Comparison of ENCODE assay signal across 25 cellular contexts in the genomic region with DNA sequence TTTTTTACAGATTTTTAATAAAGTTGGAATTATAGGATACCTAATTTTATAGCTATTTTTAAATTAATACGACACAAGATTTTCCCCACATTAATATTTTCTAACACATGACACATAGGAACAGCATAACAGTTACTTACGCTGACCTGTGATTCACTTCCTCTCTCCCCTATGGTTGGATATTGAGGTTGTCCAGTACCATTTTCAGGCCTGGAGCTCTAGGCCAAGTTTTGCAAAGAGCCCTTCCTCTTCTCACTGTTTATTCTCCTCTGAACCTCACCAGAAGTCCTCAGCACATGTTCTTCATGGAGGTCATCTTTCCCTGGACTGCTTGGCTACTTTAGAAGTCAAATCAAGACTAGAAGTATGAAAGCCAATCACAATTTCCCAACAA. TPM values are rescaled to one million over a fixed set of nuclear protein-coding genes. Genes with fewer than 3 reads are reported as not detected.
DNase-seq lines count a peak whose midpoint lies in the region; ATAC-seq and TF ChIP-seq lines count a peak whose summit lies in the region.
"Had no signal": no experiment of that assay in that cellular context is flagged by ENCODE, and none has a peak within 500 bp of the region (broad histone marks: within the 10 kb centered on the region; RNA-seq: fewer than 3 reads in every experiment).

No MANE protein-coding gene starts in this region.

- H3K4me2 ChIP-seq in GM23248 (ENCODE audit: unreplicated experiment) (no peak overlapping the region), osteoblast (ENCODE audit: insufficient read depth, low read length) (no peak overlapping the region)

- H3K27ac ChIP-seq in GM23248 (no peak overlapping the region), osteoblast (ENCODE audit: low read depth, low read length) (peak overlapping the region; percentile 70)
- H3K27ac ChIP-seq: esophagus squamous epithelium, right atrium auricular region, suprapubic skin had no signal

- H3K36me3 ChIP-seq in GM23248 (ENCODE audit: low read depth): no peaks in the 10 kb centered on the region
- no peaks in the 10 kb centered on the region for H3K36me3 ChIP-seq in osteoblast (ENCODE audit: insufficient read depth, low read length)
- H3K36me3 ChIP-seq: esophagus squamous epithelium, ovary, right atrium auricular region, suprapubic skin had no signal

- ATAC-seq in GM19397 (IDR thresholded peaks at IDR 0.05; ENCODE audit: unreplicated experiment) (no peak), Right ventricle myocardium inferior (no peak)
- ATAC-seq: natural killer cell treated with Interleukin-12 subunit alpha and Interleukin-12 subunit beta and Interleukin-15 and Interleukin-18, amount 100 ng/mL, for 72 hours had no signal

- H3K79me2 ChIP-seq in GM23248 (ENCODE audit: insufficient read depth) (no peaks in the 10 kb centered on the region), osteoblast (ENCODE audit: insufficient read depth, low read length) (no peaks in the 10 kb centered on the region)

- peaks cover 10% of the 10 kb centered on the region for H3K4me1 ChIP-seq in GM23248 (ENCODE audit: insufficient read depth)
- H3K4me1 ChIP-seq in osteoblast (ENCODE audit: insufficient read depth, low read length): peaks cover 51% of the 10 kb centered on the region

- TF ChIP-seq CTCF in osteoblast (IDR thresholded peaks at IDR 0.05; ENCODE audit: extremely low read depth, low read depth, low read length): no peak

- H3K9me3 ChIP-seq in GM23248 (ENCODE audit: low read depth): no peaks in the 10 kb centered on the region
- H3K9me3 ChIP-seq in osteoblast (ENCODE audit: low read depth, low read length): no peaks in the 10 kb centered on the region
- H3K9me3 ChIP-seq: esophagus squamous epithelium, ovary, right atrium auricular region, suprapubic skin had no signal

- DNase-seq in GM23248 (peak; percentile 5), NOMO-1 treated with dmso at 0.1 percent for 144 hours (lab: John Stamatoyannopoulos, UW; ENCODE audit: unreplicated experiment) (peak; percentile 20), dermis blood vessel endothelial cell (peak; percentile 48), osteoblast (ENCODE audit: insufficient read length, low spot score, missing footprints) (peak; percentile 79), ACHN (no peak), Right ventricle myocardium inferior (ENCODE audit: missing footprints) (no peak)
- DNase-seq: anterior cingulate cortex; esophagus squamous epithelium; GOT3; islet precursor cell; KG1; NCI-H1694 treated with DMSO at 0.1 percent for 48 hours; NCI-H524 treated with DMSO at 0.1 percent for 48 hours; ovary; stimulated activated CD4-positive, alpha-beta T cell treated with anti-CD3 and anti-CD28 coated beads, Interleukin-4, amount 100 ng/mL, for 1 hour; stimulated activated naive B cell treated with anti-CD40 and anti-IgM and Interleukin-4, amounts not matched to agents 10 μg/mL and 1 μg/mL and 100 μg/mL, for 72 hours had no signal

- no peak overlapping the region for H3K9ac ChIP-seq in GM23248

- H4K20me1 ChIP-seq in GM23248 (ENCODE audit: insufficient read depth) (no peaks in the 10 kb centered on the region), osteoblast (ENCODE audit: insufficient read depth, low read length) (no peaks in the 10 kb centered on the region)

- peaks cover 18% of the 10 kb centered on the region; the same call in 1 of the 2 replicates for H3K27me3 ChIP-seq in GM23248 (replicated peaks; ENCODE audit: insufficient read depth)
- no peaks in the 10 kb centered on the region for H3K27me3 ChIP-seq in osteoblast (ENCODE audit: insufficient read depth, low read length)
- H3K27me3 ChIP-seq: ovary, right atrium auricular region had no signal

- in situ Hi-C loops in GM23248 (cut with MboI): no loop called here
- in situ Hi-C loops in ACHN (cut with HindIII; ENCODE audit: low pct_ligation_motif_present, low pct_unique_long_range_greater_than_20kb, low sequenced_read_pairs): no loop called here

- H3K9me2 ChIP-seq in GM23248 (ENCODE audit: insufficient read depth): no peaks in the 10 kb centered on the region

- WGBS in GM23248 (ENCODE audit: low coverage in 1 of 2, low lambda C conversion rate in 2 of 2, missing lambda C conversion rate in 2 of 2), 2 experiments: 60 to 69% methylated on average over 2 of the region's 2 CpGs

- intact Hi-C loops in Right ventricle myocardium inferior (cut with DNase I): no loop called here

- H3K4me3 ChIP-seq in GM23248 (no peak overlapping the region), osteoblast (ENCODE audit: insufficient read depth, low read length) (no peak overlapping the region)
- H3K4me3 ChIP-seq: esophagus squamous epithelium, ovary, right atrium auricular region, suprapubic skin had no signal

- H2AFZ ChIP-seq in GM23248 (no peak overlapping the region), osteoblast (ENCODE audit: low read length) (peak overlapping the region; percentile 78)

- H3F3A ChIP-seq in GM23248 (ENCODE audit: insufficient read depth): no peaks in the 10 kb centered on the region

RNA-seq across cellular contexts. Expression of a gene that starts 28.2 kb away (rescaled TPM):
- not detected in 2 replicates for total RNA-seq in GM23248 (2014; rRNA removed; shearing (Covaris generic))
- polyA plus RNA-seq in GM23248 (2016; fragmentation: Nextera tagmentation; extraction: Ambion mirVana): not detected in 2 replicates
- total RNA-seq in dermis blood vessel endothelial cell (not detected in 2 replicates), osteoblast (not detected in 2 replicates), Right ventricle myocardium inferior (not detected)
- total RNA-seq: chondrocyte; Daoy; esophagus squamous epithelium; lower leg skin; mononuclear cell; natural killer cell treated with Interleukin-12 subunit alpha and Interleukin-12 subunit beta and Interleukin-15 and Interleukin-18, amount 100 ng/mL, for 72 hours; ovary; right atrium auricular region; suprapubic skin; urinary bladder had no signal
- polyA plus RNA-seq: ovary, urinary bladder had no signal

Comparison
In these comparisons a context has a peak if more than half of its experiments do, and no peak if none do; other contexts are left out.
1. DNase-seq: peak in GM23248 (single experiment), NOMO-1 treated with dmso at 0.1 percent for 144 hours (single experiment), dermis blood vessel endothelial cell (single experiment) and osteoblast (single experiment); none in ACHN (single experiment) and Right ventricle myocardium inferior (single experiment).